13 cellular contexts compared by ENCODE assay signal in genomic region chr3:9806688-9807589, GRCh38. TPM values are rescaled to one million over a fixed set of nuclear protein-coding genes. Genes with fewer than 3 reads are reported as not detected.
DNase-seq lines count a peak whose midpoint lies in the region; ATAC-seq and TF ChIP-seq lines count a peak whose summit lies in the region.
"Had no signal": no experiment of that assay in that cellular context is flagged by ENCODE, and none has a peak within 500 bp of the region (broad histone marks: within the 10 kb centered on the region; RNA-seq: fewer than 3 reads in every experiment).

No MANE protein-coding gene starts in this region.

- H3K27me3 ChIP-seq in PC-3 (ENCODE audit: low read length): no peaks in the 10 kb centered on the region
- H3K27me3 ChIP-seq in brain microvascular endothelial cell (replicated peaks): no peaks in the 10 kb centered on the region
- H3K27me3 ChIP-seq: gastroesophageal sphincter had no signal

- H3K36me3 ChIP-seq in PC-3 (ENCODE audit: low read depth, low read length) (peaks cover 33% of the 10 kb centered on the region), brain microvascular endothelial cell (replicated peaks) (peaks cover 55% of the 10 kb centered on the region)

- H3K27ac ChIP-seq in PC-3 (ENCODE audit: low read length) (no peak overlapping the region), brain microvascular endothelial cell (no peak overlapping the region)
- H3K27ac ChIP-seq: KMS-11 had no signal

- H3K4me3 Mint-ChIP-seq in Calu3 (ENCODE audit: low read depth, unreplicated experiment): no peak overlapping the region
- H3K4me3 Mint-ChIP-seq in mesothelial cell of epicardium: no peak overlapping the region

- no peak overlapping the region for H3K9ac ChIP-seq in PC-3 (ENCODE audit: low read length)
- H3K9ac ChIP-seq: KMS-11 had no signal

- H3K4me3 ChIP-seq in PC-3 (ENCODE audit: low read length): no peak overlapping the region
- no peak overlapping the region for H3K4me3 ChIP-seq in brain microvascular endothelial cell (ENCODE audit: low read depth, low read length)
- H3K4me3 ChIP-seq: gastroesophageal sphincter had no signal

- POLR2A ChIA-PET in PC-3 (lab: Charles Lee; ENCODE audit: unreplicated experiment): interaction anchor here (0.6 kb wide), 1 partner anchor 442 kb away, joined by 3 read pairs; no protein-coding TSS in a partner anchor

- H3K36me3 Mint-ChIP-seq in Calu3 (ENCODE audit: insufficient read depth, unreplicated experiment): peaks cover 76% of the 10 kb centered on the region
- H3K36me3 Mint-ChIP-seq in mesothelial cell of epicardium: peaks cover 18% of the 10 kb centered on the region

- DNase-seq in Calu3: no peak
- no peak for DNase-seq in PC-3
- DNase-seq in mesothelial cell of epicardium (ENCODE audit: low spot score in 2 of 2, unreplicated experiment in 2 of 2): no peak
- no peak for DNase-seq in hypothalamus (lab: John Stamatoyannopoulos, UW)
- DNase-seq in brain microvascular endothelial cell: no peak
- DNase-seq in stimulated activated CD4-positive, alpha-beta T cell treated with anti-CD3 and anti-CD28 coated beads, Interleukin-12 subunit alpha, Interleukin-12 subunit beta, amount 100 ng/mL, for 4 hours: no peak
- DNase-seq: activated CD8-positive, alpha-beta memory T cell treated with anti-CD3 and anti-CD28 coated beads, Interleukin-2, amount 50 U/mL, for 48 hours; Caco-2; left cardiac atrium; NCI-H146; SHP77 treated with DMSO at 0.1 percent for 48 hours had no signal

- no peaks in the 10 kb centered on the region for H3K79me2 ChIP-seq in PC-3 (ENCODE audit: low read length)

- peaks cover 8% of the 10 kb centered on the region for H3F3A ChIP-seq in PC-3 (ENCODE audit: low read length, unreplicated experiment)

- no peak overlapping the region for H2AFZ ChIP-seq in PC-3 (ENCODE audit: low read length)

- peaks cover 28% of the 10 kb centered on the region for H3K4me1 Mint-ChIP-seq in Calu3 (ENCODE audit: low read depth, unreplicated experiment)
- H3K4me1 Mint-ChIP-seq in mesothelial cell of epicardium: peaks cover 22% of the 10 kb centered on the region

- H3K27me3 Mint-ChIP-seq in Calu3 (ENCODE audit: unreplicated experiment) (no peaks in the 10 kb centered on the region), mesothelial cell of epicardium (ENCODE audit: low read depth) (no peaks in the 10 kb centered on the region)

- H3K4me2 ChIP-seq in PC-3 (ENCODE audit: low read length): no peak overlapping the region
- H3K4me2 ChIP-seq: KMS-11 had no signal

- no peak for TF ChIP-seq CTCF in Calu3 (IDR thresholded peaks at IDR 0.05; ENCODE audit: unreplicated experiment)
- TF ChIP-seq CTCF in PC-3 (conservative IDR thresholded peaks at IDR 0.05; ENCODE audit: low read depth, low read length): no peak
- TF ChIP-seq CTCF in mesothelial cell of epicardium (IDR thresholded peaks at IDR 0.05; ENCODE audit: unreplicated experiment): no peak
- no peak for TF ChIP-seq CTCF in brain microvascular endothelial cell (IDR thresholded peaks at IDR 0.05; ENCODE audit: low read depth, low read length, missing control alignments)

- no peaks in the 10 kb centered on the region for H4K20me1 ChIP-seq in PC-3 (ENCODE audit: low read length)

- peaks cover 19% of the 10 kb centered on the region for H3K4me1 ChIP-seq in PC-3 (ENCODE audit: insufficient read depth, low read length)

- no peaks in the 10 kb centered on the region for H3K9me2 ChIP-seq in PC-3 (replicated peaks; ENCODE audit: low read length)

- H3K27ac Mint-ChIP-seq in Calu3 (ENCODE audit: unreplicated experiment): peak overlapping the region; percentile 15
- H3K27ac Mint-ChIP-seq in mesothelial cell of epicardium: peak overlapping the region; percentile 60

- in situ Hi-C loops in brain microvascular endothelial cell (cut with HindIII; ENCODE audit: low pct_ligation_motif_present, low sequenced_read_pairs): no loop called here

- no peaks in the 10 kb centered on the region for H3K9me3 Mint-ChIP-seq in Calu3 (ENCODE audit: low read depth, unreplicated experiment)
- no peaks in the 10 kb centered on the region for H3K9me3 Mint-ChIP-seq in mesothelial cell of epicardium

- no peaks in the 10 kb centered on the region for H3K9me3 ChIP-seq in PC-3 (ENCODE audit: low read length)
- H3K9me3 ChIP-seq: Caco-2, gastroesophageal sphincter had no signal

- BruUV-seq in Calu3 (replicated peaks; lab: Mats Ljungman, UMichigan) (no TSS peak), PC-3 (replicated peaks; lab: Mats Ljungman, UMichigan) (TSS peak; percentile 36)

- intact Hi-C loops in Calu3 (cut with micrococcal nuclease; ENCODE audit: unreplicated experiment) (no loop called here), PC-3 (cut with micrococcal nuclease) (no loop called here)

- CTCF ChIA-PET in Calu3 (lab: Charles Lee): no interaction called here
- CTCF ChIA-PET in PC-3 (lab: Charles Lee): no interaction called here

- ATAC-seq in PC-3: no peak
- ATAC-seq: gastroesophageal sphincter, left cardiac atrium had no signal

RNA-seq across cellular contexts. Expression of gene TTLL3, which starts 3.1 kb away (rescaled TPM):
- total RNA-seq in Calu3 (2022) (19.5 and 21.9 TPM in 2 replicates), PC-3 (2014; rRNA removed) (8.4 and 11.6 TPM in 2 replicates), mesothelial cell of epicardium (115 to 119 TPM (median 116 TPM) in 3 replicates)

RNA-seq across cellular contexts. Expression of gene ARPC4, which starts 14.1 kb away (rescaled TPM):
- 133 and 141 TPM in 2 replicates for total RNA-seq in Calu3 (2022)
- total RNA-seq in PC-3 (2014; rRNA removed): 131 and 223 TPM in 2 replicates
- 128 to 138 TPM (median 131 TPM) in 3 replicates for total RNA-seq in mesothelial cell of epicardium

RNA-seq across cellular contexts. Expression of gene TADA3, which starts 14.7 kb away (rescaled TPM):
- total RNA-seq in Calu3 (2022): 45.8 and 48.5 TPM in 2 replicates
- 85.4 and 85.9 TPM in 2 replicates for total RNA-seq in PC-3 (2014; rRNA removed)
- total RNA-seq in mesothelial cell of epicardium: 67.2 to 71.0 TPM (median 69.8 TPM) in 3 replicates

RNA-seq across cellular contexts. Expression of gene RPUSD3, which starts 36.9 kb away (rescaled TPM):
- 30.9 and 41.7 TPM in 2 replicates for total RNA-seq in Calu3 (2022)
- 54.1 and 76.1 TPM in 2 replicates for total RNA-seq in PC-3 (2014; rRNA removed)
- 40.9 to 48.4 TPM (median 47.2 TPM) in 3 replicates for total RNA-seq in mesothelial cell of epicardium

RNA-seq across cellular contexts. Expression of gene CAMK1, which starts 37.2 kb away (rescaled TPM):
- 4.1 and 7.2 TPM in 2 replicates for total RNA-seq in Calu3 (2022)
- 36.6 and 53.2 TPM in 2 replicates for total RNA-seq in PC-3 (2014; rRNA removed)
- total RNA-seq in mesothelial cell of epicardium: 9.7 to 11.3 TPM (median 10.8 TPM) in 3 replicates
